ENCODE assay signal across 28 cellular contexts in the genomic region with DNA sequence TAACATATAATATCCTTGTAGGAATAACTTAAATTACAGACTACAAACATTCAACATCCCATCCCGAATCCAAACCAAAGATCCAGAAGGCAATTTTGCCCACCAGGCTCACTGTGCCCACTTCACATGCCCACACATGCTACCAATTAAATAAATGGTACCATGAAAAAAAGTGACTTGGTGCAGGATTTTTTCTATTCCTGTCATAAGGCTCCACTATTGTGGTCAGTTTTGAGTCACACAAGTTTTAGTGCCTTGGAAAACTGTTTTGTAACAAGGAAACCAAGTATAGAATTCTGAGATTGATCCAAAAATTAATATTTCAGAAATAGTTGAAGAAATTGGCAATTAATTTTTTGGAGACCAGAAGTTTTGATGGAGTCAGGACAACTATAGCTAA.
"Had no signal": no experiment of that assay in that cellular context is flagged by ENCODE, and none has a peak within 500 bp of the region (broad histone marks: within the 10 kb centered on the region; RNA-seq: fewer than 3 reads in every experiment).

No MANE protein-coding gene starts in this region.

- H3K27me3 ChIP-seq: body of pancreas, MG63, Peyer's patch had no signal

- H3K27ac Mint-ChIP-seq: activated CD8-positive, alpha-beta T cell treated with anti-CD3 and anti-CD28 coated beads for 36 hours; activated naive CD4-positive, alpha-beta T cell treated with anti-CD3 and anti-CD28 coated beads, Interleukin-2, amount 10 ng/mL, durations not matched to agents 7 days and 5 days; activated naive CD8-positive, alpha-beta T cell treated with anti-CD3 and anti-CD28 coated beads, Interleukin-2, amount 10 ng/mL, durations not matched to agents 7 days and 5 days; activated T-cell treated with anti-CD3 and anti-CD28 coated beads, Interleukin-2, amount 50 U/mL, for 72 hours; activated T-helper 2 cell treated with anti-CD3 and anti-CD28 coated beads, Interferon-gamma antibody, Interleukin-2, Interleukin-4, amounts not matched to agents 10 μg/mL and 5 μg/mL and 100 μg/mL, durations not matched to agents 14 hours and 24 hours and 36 hours; T-cell had no signal

- H3K4me3 Mint-ChIP-seq: activated CD8-positive, alpha-beta T cell treated with anti-CD3 and anti-CD28 coated beads for 36 hours; activated naive CD4-positive, alpha-beta T cell treated with anti-CD3 and anti-CD28 coated beads, Interleukin-2, amount 10 ng/mL, durations not matched to agents 7 days and 5 days; activated naive CD8-positive, alpha-beta T cell treated with anti-CD3 and anti-CD28 coated beads, Interleukin-2, amount 10 ng/mL, durations not matched to agents 7 days and 5 days; activated T-cell treated with anti-CD3 and anti-CD28 coated beads, Interleukin-2, amount 50 U/mL, for 72 hours; T-cell had no signal

- DNase-seq: activated CD4-positive, alpha-beta T cell treated with anti-CD3 and anti-CD28 coated beads, Interleukin-2, amount 50 U/mL, for 1 hour; activated CD4-positive, CD25-positive, alpha-beta regulatory T cell; activated CD8-positive, alpha-beta memory T cell treated with anti-CD3 and anti-CD28 coated beads, Interleukin-2, amount 50 U/mL, for 4 hours; activated CD8-positive, alpha-beta T cell treated with anti-CD3 and anti-CD28 coated beads for 36 hours; activated gamma-delta T cell treated with Interleukin-2 at 50 U/mL for 16 hours; activated naive CD4-positive, alpha-beta T cell treated with anti-CD3 and anti-CD28 coated beads, Interleukin-2, amount 10 ng/mL, durations not matched to agents 7 days and 5 days; activated naive CD8-positive, alpha-beta T cell treated with anti-CD3 and anti-CD28 coated beads, Interleukin-2, amount 10 ng/mL, durations not matched to agents 7 days and 5 days; activated T-cell treated with anti-CD3 and anti-CD28 coated beads, Interleukin-2, amount 50 U/mL, for 72 hours; adrenal gland; aorta; body of pancreas; central memory CD4-positive, alpha-beta T cell; MG63; NCI-H1105; NCI-H1436; NCI-H1694 treated with DMSO at 0.1 percent for 48 hours; NCI-H2029 treated with DMSO at 0.1 percent for 48 hours; NCI-H446; NCI-H524; Peyer's patch; SHP77; T-cell; T-helper 2 cell; T1000 had no signal

- H3K27ac ChIP-seq: adrenal gland, body of pancreas, KMS-11, Peyer's patch had no signal

- H3K4me2 ChIP-seq: KMS-11 had no signal

- H3K9ac ChIP-seq: KMS-11 had no signal

- H3K4me1 Mint-ChIP-seq: activated naive CD4-positive, alpha-beta T cell treated with anti-CD3 and anti-CD28 coated beads, Interleukin-2, amount 10 ng/mL, durations not matched to agents 7 days and 5 days; activated naive CD8-positive, alpha-beta T cell treated with anti-CD3 and anti-CD28 coated beads, Interleukin-2, amount 10 ng/mL, durations not matched to agents 7 days and 5 days; T-cell had no signal

- H3K4me3 ChIP-seq: adrenal gland, body of pancreas, MG63, Peyer's patch had no signal

- H3K4me1 ChIP-seq: adrenal gland, body of pancreas, Peyer's patch had no signal

- FAIRE-seq: bronchial epithelial cell, TTC549 had no signal

- H3K9me3 Mint-ChIP-seq: activated CD8-positive, alpha-beta T cell treated with anti-CD3 and anti-CD28 coated beads for 36 hours; activated naive CD4-positive, alpha-beta T cell treated with anti-CD3 and anti-CD28 coated beads, Interleukin-2, amount 10 ng/mL, durations not matched to agents 7 days and 5 days; activated T-helper 2 cell treated with anti-CD3 and anti-CD28 coated beads, Interferon-gamma antibody, Interleukin-2, Interleukin-4, amounts not matched to agents 10 μg/mL and 5 μg/mL and 100 μg/mL, durations not matched to agents 14 hours and 24 hours and 36 hours; T-cell had no signal

- ATAC-seq: activated CD8-positive, alpha-beta T cell treated with anti-CD3 and anti-CD28 coated beads for 36 hours; activated T-cell treated with anti-CD3 and anti-CD28 coated beads, Interleukin-2, amount 50 U/mL, for 72 hours; body of pancreas; T-cell had no signal

- H3K36me3 Mint-ChIP-seq: activated naive CD4-positive, alpha-beta T cell treated with anti-CD3 and anti-CD28 coated beads, Interleukin-2, amount 10 ng/mL, durations not matched to agents 7 days and 5 days; activated naive CD8-positive, alpha-beta T cell treated with anti-CD3 and anti-CD28 coated beads, Interleukin-2, amount 10 ng/mL, durations not matched to agents 7 days and 5 days; T-cell had no signal

- H3K9me3 ChIP-seq: adrenal gland, body of pancreas, Peyer's patch had no signal

- H3K36me3 ChIP-seq: adrenal gland, MG63, Peyer's patch had no signal
